9 cellular contexts compared by ENCODE assay signal in genomic region chr13:104571161-104571889, GRCh38.
DNase-seq lines count a peak whose midpoint lies in the region; ATAC-seq and TF ChIP-seq lines count a peak whose summit lies in the region.
"Had no signal": no experiment of that assay in that cellular context is flagged by ENCODE, and none has a peak within 500 bp of the region (broad histone marks: within the 10 kb centered on the region; RNA-seq: fewer than 3 reads in every experiment).

No MANE protein-coding gene starts in this region.

- TF ChIP-seq CTCF in neural progenitor cell (IDR thresholded peaks at IDR 0.05): peak; percentile 69

- peaks cover 2% of the 10 kb centered on the region for H3K36me3 Mint-ChIP-seq in neural progenitor cell
- H3K36me3 Mint-ChIP-seq: naive thymus-derived CD4-positive, alpha-beta T cell had no signal

- H3K4me1 Mint-ChIP-seq in neural progenitor cell: peaks cover 15% of the 10 kb centered on the region

- H4K20me1 ChIP-seq in neural progenitor cell (ENCODE audit: low read depth): no peaks in the 10 kb centered on the region

- DNase-seq in Caki2 (ENCODE audit: low read depth) (peak; percentile 87), SJSA1 (ENCODE audit: low read depth in 1 of 2, low spot score in 2 of 2) (peak; percentile 80 to 84), fibroblast of peridontal ligament (ENCODE audit: extremely low read depth) (peak; percentile 93), neural progenitor cell (ENCODE audit: low spot score) (peak; percentile 72)
- DNase-seq in NK-92 treated with Interleukin-12 subunit alpha and Interleukin-12 subunit beta, amount 100 ng/mL, for 24 hours (lab: John Stamatoyannopoulos, UW): no peak

- in situ Hi-C loops in Caki2 (cut with HindIII; ENCODE audit: low pct_unique_long_range_greater_than_20kb, low sequenced_read_pairs): no loop called here

- ATAC-seq in GM19467 (IDR thresholded peaks at IDR 0.05; ENCODE audit: unreplicated experiment): no peak
- ATAC-seq in HG02885 (IDR thresholded peaks at IDR 0.05; ENCODE audit: poor library complexity, unreplicated experiment): no peak
- ATAC-seq: naive thymus-derived CD4-positive, alpha-beta T cell had no signal

- no peaks in the 10 kb centered on the region for H3K9me3 ChIP-seq in SJSA1 (replicated peaks)
- no peaks in the 10 kb centered on the region for H3K9me3 ChIP-seq in neural progenitor cell (ENCODE audit: low read depth)

- no peaks in the 10 kb centered on the region for H3K79me2 ChIP-seq in neural progenitor cell (ENCODE audit: low read depth)

- H3K4me2 ChIP-seq in neural progenitor cell: no peak overlapping the region

- TF ChIP-seq EP300 in Ishikawa (IDR thresholded peaks at IDR 0.05; ENCODE audit: borderline replicate concordance): no peak

- peaks cover 2% of the 10 kb centered on the region for H3K27me3 Mint-ChIP-seq in neural progenitor cell (ENCODE audit: insufficient read depth, low read depth)

- no peak overlapping the region for H3K27ac Mint-ChIP-seq in neural progenitor cell
- H3K27ac Mint-ChIP-seq: naive thymus-derived CD4-positive, alpha-beta T cell had no signal

- TF ChIP-seq RAD21 in Ishikawa (IDR thresholded peaks at IDR 0.05; ENCODE audit: low read depth): peak; percentile 73

- no peaks in the 10 kb centered on the region for H3K27me3 ChIP-seq in SJSA1 (replicated peaks)
- no peaks in the 10 kb centered on the region for H3K27me3 ChIP-seq in neural progenitor cell

- H3K27ac ChIP-seq in SJSA1: peak overlapping the region; percentile 13
- H3K27ac ChIP-seq in neural progenitor cell: no peak overlapping the region

- no peaks in the 10 kb centered on the region for H3F3A ChIP-seq in neural progenitor cell (ENCODE audit: low read depth)

- peaks cover 2% of the 10 kb centered on the region for H3K9me3 Mint-ChIP-seq in neural progenitor cell

- no peak overlapping the region for H3K9ac ChIP-seq in neural progenitor cell

- no peak overlapping the region for H3K4me3 Mint-ChIP-seq in neural progenitor cell
- H3K4me3 Mint-ChIP-seq: naive thymus-derived CD4-positive, alpha-beta T cell had no signal

- H3K4me3 ChIP-seq in SJSA1 (no peak overlapping the region), neural progenitor cell (no peak overlapping the region)

- H3K36me3 ChIP-seq in SJSA1: no peaks in the 10 kb centered on the region
- H3K36me3 ChIP-seq in neural progenitor cell: no peaks in the 10 kb centered on the region

- H3K4me1 ChIP-seq in SJSA1 (replicated peaks) (peaks cover 11% of the 10 kb centered on the region; the same call in 1 of the 2 replicates), neural progenitor cell (no peaks in the 10 kb centered on the region)

- H2AFZ ChIP-seq in neural progenitor cell (replicated peaks): peak overlapping the region; percentile 27

TF ChIP-seq in Ishikawa, 13 proteins besides CTCF, POLR2A, EP300 and RAD21:
- no peak for TF ChIP-seq CREB1 (IDR thresholded peaks at IDR 0.05; ENCODE audit: low read depth)
- no peak for TF ChIP-seq EGR1 (IDR thresholded peaks at IDR 0.05)
- no peak for TF ChIP-seq MAX (IDR thresholded peaks at IDR 0.05)
- TF ChIP-seq REST (IDR thresholded peaks at IDR 0.05; ENCODE audit: low read depth): no peak
- TF ChIP-seq TEAD4 (IDR thresholded peaks at IDR 0.05): peak; percentile 4; the same call in 1 of the 2 replicates
- TF ChIP-seq ZBTB7A (IDR thresholded peaks at IDR 0.05; ENCODE audit: low read depth): no peak
- no peak for TF ChIP-seq TCF12 (IDR thresholded peaks at IDR 0.05; ENCODE audit: low read depth)
- no peak for TF ChIP-seq CEBPB (IDR thresholded peaks at IDR 0.05)
TF ChIP-seq in Ishikawa: peak in this region for 1.
